ENCODE assay signal across 16 cellular contexts in the genomic region with DNA sequence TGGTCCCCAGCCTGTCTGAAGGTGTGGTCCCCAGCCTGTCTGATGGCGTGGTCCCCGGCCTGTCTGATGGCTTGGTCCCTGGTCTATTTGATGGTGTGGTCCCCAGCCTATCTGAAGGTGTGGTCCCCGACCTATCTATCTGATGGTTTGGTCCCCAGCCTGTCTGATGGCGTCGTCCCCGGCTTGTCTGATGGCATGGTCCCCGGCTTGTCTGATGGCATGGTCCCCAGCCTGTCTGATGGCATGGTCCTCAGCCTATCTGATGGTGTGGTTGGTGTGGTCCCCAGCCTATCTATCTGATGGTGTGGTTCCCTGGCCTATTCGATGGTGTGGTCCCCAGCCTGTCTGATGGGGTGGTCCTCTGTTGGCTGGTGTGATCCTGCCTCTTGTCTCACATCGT. TPM values are rescaled to one million over a fixed set of nuclear protein-coding genes. Genes with fewer than 3 reads are reported as not detected.
"Had no signal": no experiment of that assay in that cellular context is flagged by ENCODE, and none has a peak within 500 bp of the region (broad histone marks: within the 10 kb centered on the region; RNA-seq: fewer than 3 reads in every experiment).

No MANE protein-coding gene starts in this region.

- H3K27me3 ChIP-seq: brain microvascular endothelial cell, hepatocyte, neutrophil had no signal

- H3K27ac ChIP-seq: brain microvascular endothelial cell, coronary artery, hepatocyte, parathyroid adenoma had no signal

- DNase-seq: anterior cingulate cortex; brain microvascular endothelial cell; islet precursor cell; stimulated activated CD4-positive, alpha-beta T cell treated with anti-CD3 and anti-CD28 coated beads, Interleukin-12 subunit alpha, Interleukin-12 subunit beta, amount 100 ng/mL, for 4 hours; stimulated activated CD4-positive, alpha-beta T cell treated with anti-CD3 and anti-CD28 coated beads, Interleukin-2, amount 100 ng/mL, for 24 hours had no signal

- H3K4me3 ChIP-seq: coronary artery, hepatocyte, lung had no signal

- H3K9me3 ChIP-seq: neutrophil had no signal

- H3K27ac Mint-ChIP-seq: mesothelial cell of epicardium had no signal

- H3K4me2 ChIP-seq: hepatocyte had no signal

- H3K9ac ChIP-seq: parathyroid adenoma had no signal

- H3K36me3 Mint-ChIP-seq: activated naive CD8-positive, alpha-beta T cell; mesothelial cell of epicardium had no signal

- H3K36me3 ChIP-seq: brain microvascular endothelial cell, neutrophil had no signal

- H3K4me3 Mint-ChIP-seq: activated naive CD8-positive, alpha-beta T cell; mesothelial cell of epicardium had no signal

- H3K27me3 Mint-ChIP-seq: activated naive CD8-positive, alpha-beta T cell; central memory CD8-positive, alpha-beta T cell had no signal

- H3K9me3 Mint-ChIP-seq: central memory CD8-positive, alpha-beta T cell; mesothelial cell of epicardium had no signal

- ATAC-seq: activated CD4-positive, CD25-positive, alpha-beta regulatory T cell treated with anti-CD3 and anti-CD28 coated beads, Interleukin-2, amount 50 U/mL, for 24 hours; esophagus mucosa had no signal

RNA-seq across cellular contexts. Expression of gene COL9A3, which starts 38.8 kb away (rescaled TPM):
- total RNA-seq: activated CD8-positive, alpha-beta memory T cell treated with anti-CD3 and anti-CD28 coated beads for 36 hours had no signal
